Comparison of ENCODE assay signal across 23 cellular contexts in genomic region chr12:96879301-96879700, GRCh38. TPM values are rescaled to one million over a fixed set of nuclear protein-coding genes. Genes with fewer than 3 reads are reported as not detected.
DNase-seq lines count a peak whose midpoint lies in the region; ATAC-seq and TF ChIP-seq lines count a peak whose summit lies in the region.
"Had no signal": no experiment of that assay in that cellular context is flagged by ENCODE, and none has a peak within 500 bp of the region (broad histone marks: within the 10 kb centered on the region; RNA-seq: fewer than 3 reads in every experiment).

No MANE protein-coding gene starts in this region.

- intact Hi-C loops in Right ventricle myocardium inferior (cut with DNase I), result no loop called here

- DNase-seq in AG04450 (ENCODE audit: low read depth, low spot score) (no peak), UCSD-AML1 (lab: John Stamatoyannopoulos, UW; ENCODE audit: unreplicated experiment) (peak; percentile 55), omental fat pad (ENCODE audit: low spot score) (no peak), Right ventricle myocardium inferior (ENCODE audit: missing footprints) (no peak), NCI-H2107 (lab: John Stamatoyannopoulos, UW) (no peak)
- DNase-seq: ACHN; activated CD4-positive, alpha-beta memory T cell treated with anti-CD3 and anti-CD28 coated beads for 36 hours; activated naive CD8-positive, alpha-beta T cell treated with anti-CD3 and anti-CD28 coated beads, Interleukin-2, amount 10 ng/mL, durations not matched to agents 7 days and 5 days; COR-L47; effector CD4-positive, alpha-beta T cell; head of caudate nucleus; mucosa of descending colon; NCI-H1694; substantia nigra had no signal

- TF ChIP-seq CTCF in AG04450 (IDR thresholded peaks at IDR 0.05; ENCODE audit: low read depth, low read length) (no peak), omental fat pad (IDR thresholded peaks at IDR 0.05) (no peak)

- H3K4me3 ChIP-seq in AG04450 (ENCODE audit: low read depth, low read length), result no peak overlapping the region
- H3K4me3 ChIP-seq: BLaER1, GM23338, lung, mucosa of descending colon, SK-N-MC had no signal

- no peaks in the 10 kb centered on the region for H3K27me3 ChIP-seq in AG04450 (ENCODE audit: control insufficient read depth, insufficient read depth, low read length)
- H3K27me3 ChIP-seq: BLaER1 had no signal

- CTCF ChIA-PET in AG04450 (lab: Charles Lee), result no interaction called here

- peak overlapping the region; percentile 48 for H3K27ac ChIP-seq in AG04450 (ENCODE audit: low read depth, low read length)
- H3K27ac ChIP-seq: BLaER1, epithelial cell of prostate, SK-N-MC had no signal

- ATAC-seq in GM18867 (IDR thresholded peaks at IDR 0.05; ENCODE audit: unreplicated experiment) (peak; percentile 39), omental fat pad (ENCODE audit: low FRiP score) (peak; percentile 30), GM18511 (IDR thresholded peaks at IDR 0.05; ENCODE audit: unreplicated experiment) (no peak), Right ventricle myocardium inferior (no peak), GM21367 (IDR thresholded peaks at IDR 0.05; ENCODE audit: unreplicated experiment) (no peak)
- ATAC-seq: GM23338, mucosa of descending colon, WTC11 had no signal

- POLR2A ChIA-PET in AG04450 (lab: Yijun Ruan, JAX), result interaction anchor here (1.2 kb wide), 1 partner anchor 10 kb away, joined by 4 read pairs; no protein-coding TSS in a partner anchor

- peaks cover 3% of the 10 kb centered on the region; the same call in 1 of the 2 replicates for H3K9me3 ChIP-seq in AG04450 (ENCODE audit: control insufficient read depth, insufficient read depth, low read length)
- H3K9me3 ChIP-seq: BLaER1, mucosa of descending colon had no signal

RNA-seq across cellular contexts. Expression of gene NEDD1, which starts 27.8 kb away (rescaled TPM):
- 23.7 and 30.5 TPM in 2 replicates for polyA plus RNA-seq in AG04450 (2011; rRNA removed)
- 20.0 and 39.7 TPM in 2 replicates for polyA minus RNA-seq in AG04450 (2011; rRNA and poly(A)+ RNA removed)
- total RNA-seq in omental fat pad, result 10 to 100 TPM in 3 of 4 donors, 1 to 10 TPM in 1; 8.8 to 20.8 (median 14.7) TPM
- total RNA-seq in Right ventricle myocardium inferior, result 13.7 TPM

Comparison
In these comparisons a context has a peak if more than half of its experiments do, and no peak if none do; other contexts are left out.
1. ATAC-seq: peak in GM18867 (single experiment) and omental fat pad (single experiment); none in GM18511 (single experiment), Right ventricle myocardium inferior (single experiment) and GM21367 (single experiment).